Comparison of ENCODE assay signal across 25 cellular contexts in genomic region chr11:24592342-24592741, GRCh38.
DNase-seq lines count a peak whose midpoint lies in the region; ATAC-seq, FAIRE-seq and TF ChIP-seq lines count a peak whose summit lies in the region.
"Had no signal": no experiment of that assay in that cellular context is flagged by ENCODE, and none has a peak within 500 bp of the region (broad histone marks: within the 10 kb centered on the region; RNA-seq: fewer than 3 reads in every experiment).

No MANE protein-coding gene starts in this region.

- no peak for FAIRE-seq in astrocyte (lab: Jason Lieb, UNC)
- no peak for FAIRE-seq in pancreas (lab: Jason Lieb, UNC)

- H3K36me3 Mint-ChIP-seq in astrocyte (ENCODE audit: low read depth, unreplicated experiment), result no peaks in the 10 kb centered on the region

- no peaks in the 10 kb centered on the region for H3K27me3 ChIP-seq in astrocyte (ENCODE audit: insufficient read depth, low read length)
- H3K27me3 ChIP-seq in fibroblast of lung (ENCODE audit: control insufficient read depth, insufficient read depth, low read length), result no peaks in the 10 kb centered on the region
- H3K27me3 ChIP-seq in pancreas, result no peaks in the 10 kb centered on the region
- H3K27me3 ChIP-seq: SJCRH30 had no signal

- no peak overlapping the region for H3K4me2 ChIP-seq in astrocyte (ENCODE audit: low read length)
- no peak overlapping the region for H3K4me2 ChIP-seq in fibroblast of lung (ENCODE audit: extremely low read depth, insufficient read depth, low read length)
- H3K4me2 ChIP-seq: GM23338, PC-9 had no signal

- H2AFZ ChIP-seq in astrocyte (ENCODE audit: low read depth, low read length) (no peak overlapping the region), fibroblast of lung (ENCODE audit: low read length) (no peak overlapping the region)
- H2AFZ ChIP-seq: GM23338, PC-9 had no signal

- H3K27ac ChIP-seq in astrocyte (ENCODE audit: low read depth, low read length) (no peak overlapping the region), fibroblast of lung (ENCODE audit: insufficient read depth, low read length) (no peak overlapping the region), pancreas (no peak overlapping the region)
- H3K27ac ChIP-seq: 22Rv1, PC-9, SJCRH30 had no signal

- no peak for TF ChIP-seq CTCF in astrocyte (IDR thresholded peaks at IDR 0.05; ENCODE audit: insufficient read depth, low read depth, low read length)
- TF ChIP-seq CTCF in fibroblast of lung (conservative IDR thresholded peaks at IDR 0.05 in 1 of 2, IDR thresholded peaks at IDR 0.05 in 1 of 2; ENCODE audit: low read depth in 1 of 2, low read length in 2 of 2), result no peak
- TF ChIP-seq CTCF in pancreas (IDR thresholded peaks at IDR 0.05), result no peak

- no peak overlapping the region for H3K27ac Mint-ChIP-seq in astrocyte (ENCODE audit: unreplicated experiment)
- H3K27ac Mint-ChIP-seq: GM23338, H9, HFFc6 had no signal

- intact Hi-C loops in pancreas (cut with DNase I), result no loop called here

- H3K36me3 ChIP-seq in astrocyte (ENCODE audit: insufficient read depth, low read length), result no peaks in the 10 kb centered on the region
- H3K36me3 ChIP-seq in fibroblast of lung (ENCODE audit: control insufficient read depth, insufficient read depth, low read length), result no peaks in the 10 kb centered on the region
- no peaks in the 10 kb centered on the region for H3K36me3 ChIP-seq in pancreas
- H3K36me3 ChIP-seq: SJCRH30 had no signal

- H3K79me2 ChIP-seq in astrocyte (ENCODE audit: insufficient read depth, low read length) (no peaks in the 10 kb centered on the region), fibroblast of lung (ENCODE audit: control insufficient read depth, insufficient read depth, low read length) (no peaks in the 10 kb centered on the region)

- DNase-seq in DMS53 (lab: John Stamatoyannopoulos, UW) (peak; percentile 11), DMS53 treated with DMSO at 0.1 percent for 48 hours (lab: John Stamatoyannopoulos, UW; ENCODE audit: unreplicated experiment) (no peak), astrocyte (ENCODE audit: low read depth) (peak; percentile 30), fibroblast of lung (ENCODE audit: low read depth in 2 of 2) (peak; percentile 32 to 59), pancreas (no peak), ACHN (no peak)
- no peak for DNase-seq in stimulated activated CD4-positive, alpha-beta T cell treated with anti-CD3 and anti-CD28 coated beads, Interleukin-2, amount 100 ng/mL, for 48 hours
- DNase-seq: H9, HFFc6, KG1, MM.1S, NCI-H1048, NCI-H1436, NCI-H187, NCI-H2081 treated with DMSO at 0.1 percent for 48 hours, NCI-H2171, NCI-H345, NCI-H510A treated with DMSO at 0.1 percent for 48 hours, NCI-H774, PC-9, SJCRH30 had no signal

- H3K27me3 Mint-ChIP-seq in astrocyte (ENCODE audit: low read depth, unreplicated experiment), result no peaks in the 10 kb centered on the region

- peaks cover 15% of the 10 kb centered on the region for H3K4me1 Mint-ChIP-seq in astrocyte (ENCODE audit: low read depth, unreplicated experiment)
- H3K4me1 Mint-ChIP-seq: GM23338, H9 had no signal

- H3K9me3 ChIP-seq in astrocyte (ENCODE audit: insufficient read depth, low read depth, low read length) (no peaks in the 10 kb centered on the region), fibroblast of lung (ENCODE audit: control insufficient read depth, insufficient read depth, low read depth, low read length) (no peaks in the 10 kb centered on the region), pancreas (no peaks in the 10 kb centered on the region)
- H3K9me3 ChIP-seq: SJCRH30 had no signal

- no peaks in the 10 kb centered on the region for H3K9me3 Mint-ChIP-seq in astrocyte (ENCODE audit: unreplicated experiment)
- H3K9me3 Mint-ChIP-seq: GM23338, H9, HFFc6 had no signal

- no peak overlapping the region for H3K4me3 Mint-ChIP-seq in astrocyte (ENCODE audit: unreplicated experiment)
- H3K4me3 Mint-ChIP-seq: GM23338, H9, HFFc6 had no signal

- H3K4me3 ChIP-seq in astrocyte (ENCODE audit: insufficient read depth, low read depth, low read length) (no peak overlapping the region), fibroblast of lung (replicated peaks in 1 of 4; ENCODE audit: control extremely low read depth in 1 of 4, insufficient read depth in 1 of 4, low read depth in 3 of 4, low read length in 4 of 4) (no peak overlapping the region), pancreas (no peak overlapping the region)
- H3K4me3 ChIP-seq: GM23338, PC-9, SJCRH30 had no signal

- H3K9ac ChIP-seq in astrocyte (ENCODE audit: low read length) (no peak overlapping the region), fibroblast of lung (ENCODE audit: insufficient read depth, low read length) (no peak overlapping the region)

- H3K4me1 ChIP-seq in astrocyte (ENCODE audit: insufficient read depth, low read length) (peaks cover 10% of the 10 kb centered on the region), fibroblast of lung (ENCODE audit: control insufficient read depth, extremely low read depth, insufficient read depth, low read length) (peaks cover 2% of the 10 kb centered on the region), pancreas (no peaks in the 10 kb centered on the region)
- H3K4me1 ChIP-seq: SJCRH30 had no signal

- H4K20me1 ChIP-seq in astrocyte (ENCODE audit: insufficient read depth, low read length) (no peaks in the 10 kb centered on the region), fibroblast of lung (ENCODE audit: control insufficient read depth, extremely low read depth, insufficient read depth, low read length) (no peaks in the 10 kb centered on the region)

- in situ Hi-C loops in ACHN (cut with HindIII; ENCODE audit: low pct_ligation_motif_present, low pct_unique_long_range_greater_than_20kb, low sequenced_read_pairs), result no loop called here

- ATAC-seq in pancreas, result no peak
- ATAC-seq in GM18909 (IDR thresholded peaks at IDR 0.05; ENCODE audit: poor library complexity, unreplicated experiment), result no peak
- ATAC-seq: GM23338, Right ventricle myocardium inferior had no signal

- 62 to 73% methylated on average over 2 of the region's 2 CpGs for WGBS in pancreas, 2 donors

Comparison
In these comparisons a context has a peak if more than half of its experiments do, and no peak if none do; other contexts are left out.
1. DNase-seq: peak in DMS53 (single experiment), astrocyte (single experiment) and fibroblast of lung (2 of 2); none in DMS53 treated with DMSO at 0.1 percent for 48 hours (single experiment), pancreas (0 of 6), stimulated activated CD4-positive, alpha-beta T cell treated with anti-CD3 and anti-CD28 coated beads, Interleukin-2, amount 100 ng/mL, for 48 hours (0 of 2) and ACHN (single experiment).